Comparison of ENCODE assay signal across 19 cellular contexts in genomic region chr6:43184268-43184985, GRCh38. TPM values are rescaled to one million over a fixed set of nuclear protein-coding genes. Genes with fewer than 3 reads are reported as not detected.
DNase-seq lines count a peak whose midpoint lies in the region; ATAC-seq, FAIRE-seq and TF ChIP-seq lines count a peak whose summit lies in the region.
"Had no signal": no experiment of that assay in that cellular context is flagged by ENCODE, and none has a peak within 500 bp of the region (broad histone marks: within the 10 kb centered on the region; RNA-seq: fewer than 3 reads in every experiment).

No MANE protein-coding gene starts in this region.

- in situ Hi-C loops in K562 (cut with MboI) (no loop called here), KBM-7 (cut with MboI; ENCODE audit: low pct_unique_long_range_greater_than_20kb, low sequenced_read_pairs) (no loop called here)

- H3K27ac ChIP-seq in BLaER1 treated with 17β-estradiol and CSF1 and Interleukin-3, amounts not matched to agents 10 nM and 100 nM: peak overlapping the region in 1 of 11 experiments; percentile 28; a peak in 1 of 22 replicates
- H3K27ac ChIP-seq in DND-41 (ENCODE audit: low read length): no peak overlapping the region
- no peak overlapping the region for H3K27ac ChIP-seq in K562 (ENCODE audit: extremely low read depth, low read depth, low read length)
- H3K27ac ChIP-seq: breast epithelium, PC-9, transverse colon had no signal

- H3K4me3 Mint-ChIP-seq in natural killer cell: peak overlapping the region; percentile 32

- intact Hi-C loops in K562 (cut with micrococcal nuclease): no loop called here
- intact Hi-C loops in natural killer cell (cut with micrococcal nuclease): no loop called here

- H3K79me2 ChIP-seq in DND-41 (ENCODE audit: insufficient read depth, low read length) (peaks cover 24% of the 10 kb centered on the region), K562 (ENCODE audit: control insufficient read depth, insufficient read depth, low read length) (peaks cover 24% of the 10 kb centered on the region; the same call in 2 of the 3 replicates)

- H3K9me1 ChIP-seq in K562 (ENCODE audit: control insufficient read depth, insufficient read depth, low read length): no peaks in the 10 kb centered on the region

- H4K20me1 ChIP-seq in BLaER1 treated with 17β-estradiol and CSF1 and Interleukin-3, amounts not matched to agents 10 nM and 100 nM: peaks cover 0 to 2% (median 0%) of the 10 kb centered on the region in 11 experiments; a peak in 2 of 22 replicates
- H4K20me1 ChIP-seq in DND-41 (ENCODE audit: insufficient read depth, low read length) (peaks cover 2% of the 10 kb centered on the region; the same call in 1 of the 2 replicates), K562 (replicated peaks; ENCODE audit: control insufficient read depth, insufficient read depth, low read length) (no peaks in the 10 kb centered on the region)

- H3K9me3 ChIP-seq in BLaER1 treated with 17β-estradiol and CSF1 and Interleukin-3, amounts not matched to agents 10 nM and 100 nM (replicated peaks in 1 of 11): peaks cover 0 to 10% (median 0%) of the 10 kb centered on the region in 11 experiments; a peak in 5 of 22 replicates
- H3K9me3 ChIP-seq in DND-41 (ENCODE audit: insufficient read depth, low read length, severe bottlenecking) (no peaks in the 10 kb centered on the region), K562 (replicated peaks; ENCODE audit: control insufficient read depth, insufficient read depth, low read depth, low read length) (no peaks in the 10 kb centered on the region)
- H3K9me3 ChIP-seq: breast epithelium, transverse colon had no signal

- no TSS peak for BruUV-seq in K562 (replicated peaks; lab: Mats Ljungman, UMichigan)

- peak overlapping the region in 4 of 11 experiments; percentile 1 to 35 (median 22); a peak in 2 of 22 replicates for H3K9ac ChIP-seq in BLaER1 treated with 17β-estradiol and CSF1 and Interleukin-3, amounts not matched to agents 10 nM and 100 nM
- H3K9ac ChIP-seq in DND-41 (ENCODE audit: low read depth, low read length) (peak overlapping the region; percentile 15; the same call in 1 of the 2 replicates), K562 (ENCODE audit: insufficient read depth in 1 of 2, low read depth in 2 of 2, low read length in 2 of 2) (peak overlapping the region in 1 of 2 experiments; percentile 73; a peak in 2 of 4 replicates)

- TF ChIP-seq POLR2A in K562 (conservative IDR thresholded peaks at IDR 0.05): no peak

- DNase-seq in DND-41 (no peak), K562 (ENCODE audit: extremely low read depth in 1 of 4, low spot score in 3 of 4) (no peak), natural killer cell (no peak), KBM-7 (no peak), NCI-H2081 (lab: John Stamatoyannopoulos, UW) (no peak)
- DNase-seq: activated CD4-positive, CD25-positive, alpha-beta regulatory T cell; DMS79 treated with DMSO at 0.1 percent for 48 hours; foreskin melanocyte; H9; Kasumi-1; NCI-H1694 treated with DMSO at 0.1 percent for 48 hours; PC-9; transverse colon had no signal

- H3K27me3 Mint-ChIP-seq in natural killer cell (ENCODE audit: low read depth in 2 of 2): no peaks in the 10 kb centered on the region
- H3K27me3 Mint-ChIP-seq: progenitor cell of endocrine pancreas had no signal

- H2AFZ ChIP-seq in DND-41 (ENCODE audit: low read depth, low read length) (no peak overlapping the region), K562 (ENCODE audit: low read depth, low read length) (no peak overlapping the region)
- H2AFZ ChIP-seq: PC-9 had no signal

- peaks cover 35 to 45% (median 38%) of the 10 kb centered on the region in 10 experiments for H3K4me1 ChIP-seq in BLaER1 treated with 17β-estradiol and CSF1 and Interleukin-3, amounts not matched to agents 10 nM and 100 nM
- H3K4me1 ChIP-seq in DND-41 (ENCODE audit: insufficient read depth, low read length): peaks cover 48% of the 10 kb centered on the region
- H3K4me1 ChIP-seq in K562 (replicated peaks in 1 of 2; ENCODE audit: control insufficient read depth in 2 of 2, insufficient read depth in 2 of 2, low read length in 2 of 2): peaks cover 37 to 45% of the 10 kb centered on the region in 2 experiments

- peaks cover 49 to 64% (median 58%) of the 10 kb centered on the region in 11 experiments for H3K36me3 ChIP-seq in BLaER1 treated with 17β-estradiol and CSF1 and Interleukin-3, amounts not matched to agents 10 nM and 100 nM
- H3K36me3 ChIP-seq in DND-41 (ENCODE audit: insufficient read depth, low read length) (peaks cover 47% of the 10 kb centered on the region), K562 (ENCODE audit: control insufficient read depth, insufficient read depth, low read length) (peaks cover 61% of the 10 kb centered on the region; the same call in 2 of the 3 replicates)
- H3K36me3 ChIP-seq: breast epithelium had no signal

- TF ChIP-seq RAD21 in K562 (CRISPR knock-in tag; conservative IDR thresholded peaks at IDR 0.05 in 1 of 2, IDR thresholded peaks at IDR 0.05 in 1 of 2): no peak

- WGBS in K562 (ENCODE audit: insufficient coverage, low coverage, missing lambda C conversion rate): 89% methylated on average over 21 of the region's 21 CpGs

- H3K4me1 Mint-ChIP-seq in natural killer cell: peaks cover 42% of the 10 kb centered on the region in 2 donors

- POLR2A ChIA-PET in K562 (lab: Yijun Ruan, JAX): interaction anchor here (0.7 kb wide), 1 partner anchor 10 kb away, joined by 3 read pairs; no protein-coding TSS in a partner anchor

- no peaks in the 10 kb centered on the region for H3K36me3 Mint-ChIP-seq in natural killer cell

- peak overlapping the region; percentile 79 to 81 for H3K27ac Mint-ChIP-seq in natural killer cell
- H3K27ac Mint-ChIP-seq: progenitor cell of endocrine pancreas had no signal

- peak overlapping the region; percentile 17 to 97 (median 93); a peak in 18 of 22 replicates for H3K4me2 ChIP-seq in BLaER1 treated with 17β-estradiol and CSF1 and Interleukin-3, amounts not matched to agents 10 nM and 100 nM
- H3K4me2 ChIP-seq in DND-41 (ENCODE audit: insufficient read depth, low read length) (peak overlapping the region; percentile 37; the same call in 1 of the 2 replicates), K562 (ENCODE audit: insufficient read depth, low read length) (peak overlapping the region; percentile 1; the same call in 1 of the 2 replicates)
- H3K4me2 ChIP-seq: PC-9 had no signal

- TF ChIP-seq CTCF in DND-41 (IDR thresholded peaks at IDR 0.05; ENCODE audit: borderline replicate concordance, extremely low read depth, low read length, poor library complexity, severe bottlenecking): no peak
- TF ChIP-seq CTCF in K562 (IDR thresholded peaks at IDR 0.05 in 2 of 3, conservative IDR thresholded peaks at IDR 0.05 in 1 of 3; ENCODE audit: insufficient read depth in 2 of 3, low read depth in 1 of 3, low read length in 3 of 3): no peak
- TF ChIP-seq CTCF in natural killer cell (IDR thresholded peaks at IDR 0.05): no peak

- no peak for ATAC-seq in DND-41 (ENCODE audit: insufficient read depth, low read depth)
- ATAC-seq in K562: no peak
- ATAC-seq in natural killer cell: no peak
- ATAC-seq in HG02870 (IDR thresholded peaks at IDR 0.05; ENCODE audit: unreplicated experiment): no peak
- ATAC-seq in HG03108 (IDR thresholded peaks at IDR 0.05; ENCODE audit: unreplicated experiment): no peak

- no peak overlapping the region for H3K4me3 ChIP-seq in BLaER1 treated with 17β-estradiol and CSF1 and Interleukin-3, amounts not matched to agents 10 nM and 100 nM
- no peak overlapping the region for H3K4me3 ChIP-seq in DND-41 (ENCODE audit: low read depth in 1 of 2, low read length in 2 of 2)
- no peak overlapping the region for H3K4me3 ChIP-seq in K562
- H3K4me3 ChIP-seq: breast epithelium, PC-9, transverse colon had no signal

- CTCF ChIA-PET in K562 (lab: Yijun Ruan, JAX; ENCODE audit: low intra/inter-chr PET ratio): no interaction called here

- H3K27me3 ChIP-seq in BLaER1 treated with 17β-estradiol and CSF1 and Interleukin-3, amounts not matched to agents 10 nM and 100 nM: no peaks in the 10 kb centered on the region
- H3K27me3 ChIP-seq in DND-41 (ENCODE audit: insufficient read depth, low read length, poor library complexity) (no peaks in the 10 kb centered on the region), K562 (ENCODE audit: control insufficient read depth in 2 of 2, insufficient read depth in 2 of 2, low read length in 2 of 2) (no peaks in the 10 kb centered on the region)
- H3K27me3 ChIP-seq: breast epithelium, transverse colon had no signal

- no peaks in the 10 kb centered on the region for H3K9me3 Mint-ChIP-seq in natural killer cell
- H3K9me3 Mint-ChIP-seq: H9 had no signal

- FAIRE-seq in K562 (lab: Jason Lieb, UNC): no peak

- TF ChIP-seq EP300 in K562 (IDR thresholded peaks at IDR 0.05; ENCODE audit: low read length): no peak

RNA-seq across cellular contexts. Expression of gene CUL9, which starts 2.4 kb away (rescaled TPM):
- total RNA-seq in K562 (2011; cell fraction: chromatin; rRNA removed; ENCODE audit: low replicate concordance): 74.5 and 153 TPM in 2 replicates
- 62.1 and 70.9 TPM in 2 replicates for total RNA-seq in K562 (2011; cell fraction: nucleolus; rRNA removed)
- 62.3 and 69.4 TPM in 2 replicates for total RNA-seq in K562 (2011; cell fraction: nucleoplasm; rRNA removed)
- total RNA-seq in K562 (2014; rRNA removed) (6.5 and 8.6 TPM in 2 replicates), K562 (2014; rRNA removed; fragmentation: Illumina TruSeq; extraction: Trizol) (4.1 and 5.8 TPM in 2 replicates), K562 (2015; rRNA removed; fragmentation: Illumina TruSeq; extraction: Trizol) (7.4 and 7.5 TPM in 2 replicates), K562 (2021) (10.0 and 13.4 TPM in 2 replicates), natural killer cell (10 to 100 TPM; 73.1 to 85.7 (median 73.9) TPM)
- polyA plus RNA-seq in K562 (2011; rRNA removed) (7.0 and 13.5 TPM in 2 replicates), K562 (2014; fragmentation: Illumina TruSeq; extraction: Trizol) (6.2 and 6.6 TPM in 2 replicates), K562 (2014; fragmentation: Nextera tagmentation; extraction: Ambion mirVana) (under 1 TPM; 0.50 to 0.51 TPM), K562 (2014; rRNA removed) (9.7 and 20.7 TPM in 2 replicates)
- 5.8 and 6.2 TPM in 2 replicates for polyA plus RNA-seq in K562 (2011; cell fraction: cytosol; rRNA removed)
- 82.8 and 102 TPM in 2 replicates for polyA plus RNA-seq in K562 (2011; cell fraction: nucleus; rRNA removed)
- polyA plus RNA-seq in K562 (2012): 10.1 and 29.2 TPM in 2 replicates
- polyA minus RNA-seq in K562 (2011; rRNA and poly(A)+ RNA removed): 7.7 and 10.8 TPM in 2 replicates
- 3.4 and 6.3 TPM in 2 replicates for polyA minus RNA-seq in K562 (2011; cell fraction: cytosol; rRNA and poly(A)+ RNA removed)
- polyA minus RNA-seq in K562 (2011; cell fraction: nucleus; rRNA and poly(A)+ RNA removed): 18.6 and 30.8 TPM in 2 replicates

RNA-seq across cellular contexts. Expression of gene SRF, which starts 13.4 kb away (rescaled TPM):
- 13.7 and 28.2 TPM in 2 replicates for total RNA-seq in K562 (2011; cell fraction: chromatin; rRNA removed; ENCODE audit: low replicate concordance)
- 20.1 and 23.2 TPM in 2 replicates for total RNA-seq in K562 (2011; cell fraction: nucleolus; rRNA removed)
- 23.9 and 30.5 TPM in 2 replicates for total RNA-seq in K562 (2011; cell fraction: nucleoplasm; rRNA removed)
- total RNA-seq in K562 (2014; rRNA removed): 24.6 and 31.5 TPM in 2 replicates
- total RNA-seq in K562 (2014; rRNA removed; fragmentation: Illumina TruSeq; extraction: Trizol): 11.1 and 12.6 TPM in 2 replicates
- total RNA-seq in K562 (2015; rRNA removed; fragmentation: Illumina TruSeq; extraction: Trizol): 19.4 and 20.1 TPM in 2 replicates
- 32.7 and 37.0 TPM in 2 replicates for total RNA-seq in K562 (2021)
- polyA plus RNA-seq in K562 (2011; rRNA removed): 25.3 and 29.5 TPM in 2 replicates
- 39.3 and 67.9 TPM in 2 replicates for polyA plus RNA-seq in K562 (2011; cell fraction: cytosol; rRNA removed)
- 41.4 and 58.3 TPM in 2 replicates for polyA plus RNA-seq in K562 (2011; cell fraction: nucleus; rRNA removed)
- polyA plus RNA-seq in K562 (2012): 35.4 TPM in 2 replicates
- 29.8 and 35.8 TPM in 2 replicates for polyA plus RNA-seq in K562 (2014; fragmentation: Illumina TruSeq; extraction: Trizol)
- 1 to 10 TPM; 2.5 to 2.8 TPM for polyA plus RNA-seq in K562 (2014; fragmentation: Nextera tagmentation; extraction: Ambion mirVana)
- 28.4 and 32.2 TPM in 2 replicates for polyA plus RNA-seq in K562 (2014; rRNA removed)
- 16.6 and 31.6 TPM in 2 replicates for polyA minus RNA-seq in K562 (2011; rRNA and poly(A)+ RNA removed)
- 23.6 and 23.7 TPM in 2 replicates for polyA minus RNA-seq in K562 (2011; cell fraction: cytosol; rRNA and poly(A)+ RNA removed)
- 11.4 and 14.8 TPM in 2 replicates for polyA minus RNA-seq in K562 (2011; cell fraction: nucleus; rRNA and poly(A)+ RNA removed)
- total RNA-seq in natural killer cell: 10 to 100 TPM; 31.6 to 33.0 (median 32.0) TPM

RNA-seq across cellular contexts. Expression of gene DNPH1, which starts 44.9 kb away (rescaled TPM):
- 41.0 and 115 TPM in 2 replicates for total RNA-seq in K562 (2011; cell fraction: chromatin; rRNA removed; ENCODE audit: low replicate concordance)
- 111 and 120 TPM in 2 replicates for total RNA-seq in K562 (2011; cell fraction: nucleolus; rRNA removed)
- 76.8 and 84.6 TPM in 2 replicates for total RNA-seq in K562 (2011; cell fraction: nucleoplasm; rRNA removed)
- total RNA-seq in K562 (2014; rRNA removed) (237 and 302 TPM in 2 replicates), K562 (2014; rRNA removed; fragmentation: Illumina TruSeq; extraction: Trizol) (25.7 and 32.4 TPM in 2 replicates), K562 (2015; rRNA removed; fragmentation: Illumina TruSeq; extraction: Trizol) (67.7 and 68.7 TPM in 2 replicates), K562 (2021) (127 and 140 TPM in 2 replicates), natural killer cell (10 to 100 TPM in 1 of 3 donors, 1 to 10 TPM in 2; 6.1 to 10.2 (median 8.0) TPM)
- polyA plus RNA-seq in K562 (2011; rRNA removed) (136 and 161 TPM in 2 replicates), K562 (2014; fragmentation: Illumina TruSeq; extraction: Trizol) (48.8 and 72.3 TPM in 2 replicates), K562 (2014; fragmentation: Nextera tagmentation; extraction: Ambion mirVana) (10 to 100 TPM in 1 of 2 experiments, 1 to 10 TPM in 1; 7.3 to 13.9 TPM), K562 (2014; rRNA removed) (300 and 346 TPM in 2 replicates)
- polyA plus RNA-seq in K562 (2011; cell fraction: cytosol; rRNA removed): 293 and 491 TPM in 2 replicates
- 149 and 187 TPM in 2 replicates for polyA plus RNA-seq in K562 (2011; cell fraction: nucleus; rRNA removed)
- 197 and 211 TPM in 2 replicates for polyA plus RNA-seq in K562 (2012)
- 23.2 and 30.5 TPM in 2 replicates for polyA minus RNA-seq in K562 (2011; rRNA and poly(A)+ RNA removed)
- 26.2 and 27.7 TPM in 2 replicates for polyA minus RNA-seq in K562 (2011; cell fraction: cytosol; rRNA and poly(A)+ RNA removed)
- polyA minus RNA-seq in K562 (2011; cell fraction: nucleus; rRNA and poly(A)+ RNA removed): 26.3 and 34.4 TPM in 2 replicates

RNA-seq across cellular contexts. Expression of gene TTBK1, which starts 58.9 kb away (rescaled TPM):
- 0.07 TPM in 1 of 2 replicates, not detected in the other for total RNA-seq in K562 (2011; cell fraction: chromatin; rRNA removed; ENCODE audit: low replicate concordance)
- under 0.01 TPM in 1 of 2 replicates, not detected in the other for total RNA-seq in K562 (2011; cell fraction: nucleolus; rRNA removed)
- total RNA-seq in K562 (2011; cell fraction: nucleoplasm; rRNA removed): 0.07 TPM in 1 of 2 replicates, not detected in the other
- total RNA-seq in K562 (2014; rRNA removed) (not detected in 2 replicates), K562 (2014; rRNA removed; fragmentation: Illumina TruSeq; extraction: Trizol) (not detected in 2 replicates), K562 (2015; rRNA removed; fragmentation: Illumina TruSeq; extraction: Trizol) (not detected in 2 replicates), K562 (2021) (not detected in 2 replicates), natural killer cell (under 1 TPM in 1 of 3 donors, not detected in 2; 0.07 TPM)
- polyA plus RNA-seq in K562 (2011; rRNA removed) (not detected in 2 replicates), K562 (2014; fragmentation: Illumina TruSeq; extraction: Trizol) (not detected in 2 replicates), K562 (2014; fragmentation: Nextera tagmentation; extraction: Ambion mirVana) (not detected), K562 (2014; rRNA removed) (not detected in 2 replicates)
- not detected in 2 replicates for polyA plus RNA-seq in K562 (2011; cell fraction: cytosol; rRNA removed)
- not detected in 2 replicates for polyA plus RNA-seq in K562 (2011; cell fraction: nucleus; rRNA removed)
- 0.01 TPM in 1 of 2 replicates, not detected in the other for polyA plus RNA-seq in K562 (2012)
- polyA minus RNA-seq in K562 (2011; rRNA and poly(A)+ RNA removed): not detected in 2 replicates
- polyA minus RNA-seq in K562 (2011; cell fraction: cytosol; rRNA and poly(A)+ RNA removed): not detected in 2 replicates
- polyA minus RNA-seq in K562 (2011; cell fraction: nucleus; rRNA and poly(A)+ RNA removed): under 0.01 TPM in 1 of 2 replicates, not detected in the other
- polyA plus RNA-seq: BJ had no signal

Comparison
In these comparisons a context has a peak if more than half of its experiments do, and no peak if none do; other contexts are left out.
1. H3K4me2 ChIP-seq: peak in every context shown above with its lines; median percentile 93 in BLaER1 treated with 17β-estradiol and CSF1 and Interleukin-3, amounts not matched to agents 10 nM and 100 nM; 37 in DND-41; 1 in K562.